23 cellular contexts compared by ENCODE assay signal in genomic region chr5:179288101-179288808, GRCh38. TPM values are rescaled to one million over a fixed set of nuclear protein-coding genes. Genes with fewer than 3 reads are reported as not detected.
A peak's percentile ranks its signal among the peaks of the same experiment; 100 is the strongest.
DNase-seq lines count a peak whose midpoint lies in the region; ATAC-seq and TF ChIP-seq lines count a peak whose summit lies in the region.
"Had no signal": no experiment of that assay in that cellular context is flagged by ENCODE, and none has a peak within 500 bp of the region (broad histone marks: within the 10 kb centered on the region; RNA-seq: fewer than 3 reads in every experiment).

No MANE protein-coding gene starts in this region.

- H3K27me3 ChIP-seq in SK-N-SH (ENCODE audit: insufficient read depth) = no peaks in the 10 kb centered on the region
- H3K27me3 ChIP-seq in heart right ventricle = no peaks in the 10 kb centered on the region
- no peaks in the 10 kb centered on the region for H3K27me3 ChIP-seq in psoas muscle (ENCODE audit: insufficient read depth in 3 of 3, low read length in 2 of 3)
- no peaks in the 10 kb centered on the region for H3K27me3 ChIP-seq in upper lobe of right lung
- H3K27me3 ChIP-seq: ovary had no signal

- peak in 1 of 2 experiments; percentile 89; a peak in 2 of 4 replicates for TF ChIP-seq EP300 in SK-N-SH (IDR thresholded peaks at IDR 0.05; ENCODE audit: borderline replicate concordance in 1 of 2, low read depth in 1 of 2, low read length in 1 of 2)

- H4K20me1 ChIP-seq in SK-N-SH (ENCODE audit: insufficient read depth) = no peaks in the 10 kb centered on the region

- H3K27ac ChIP-seq in SK-N-SH (ENCODE audit: low read depth in 2 of 2, low read length in 1 of 2) (peak overlapping the region in 1 of 2 experiments; percentile 97; a peak in 2 of 4 replicates), heart right ventricle (peak overlapping the region in 8 of 10 donors; percentile 9 to 78 (median 42)), psoas muscle (peak overlapping the region; percentile 56), upper lobe of right lung (no peak overlapping the region)
- H3K27ac ChIP-seq: GM23248, ovary had no signal

- H3K9me2 ChIP-seq in SK-N-SH = no peaks in the 10 kb centered on the region

- peak; percentile 89 for DNase-seq in SK-N-SH
- no peak for DNase-seq in heart right ventricle
- peak in 1 of 2 donors; percentile 28 for DNase-seq in psoas muscle
- DNase-seq in upper lobe of right lung = peak; percentile 46
- no peak for DNase-seq in iPS-NIHi11 (ENCODE audit: low spot score)
- no peak for DNase-seq in NCI-H2107 (lab: John Stamatoyannopoulos, UW)
- no peak for DNase-seq in NCI-H446 treated with DMSO at 0.1 percent for 48 hours (lab: John Stamatoyannopoulos, UW)
- DNase-seq: activated CD4-positive, alpha-beta T cell treated with anti-CD3 and anti-CD28 coated beads, Interleukin-2, amount 50 U/mL, for 1 hour; activated naive CD4-positive, alpha-beta T cell; activated T-cell treated with anti-CD3 and anti-CD28 coated beads for 4 hours; amygdala; EL; GM23248; immature natural killer cell; mammary epithelial cell; naive thymus-derived CD4-positive, alpha-beta T cell; NCI-H1436; NCI-H2171 treated with DMSO at 0.1 percent for 48 hours; NCI-H774; OCI-M1; SIG-M5; stimulated activated CD8-positive, alpha-beta memory T cell treated with anti-CD3 and anti-CD28 coated beads, Interleukin-4, amount 100 ng/mL, for 48 hours had no signal

- H3K9me3 ChIP-seq in SK-N-SH (peaks cover 2% of the 10 kb centered on the region; the same call in 1 of the 2 replicates), heart right ventricle (no peaks in the 10 kb centered on the region), psoas muscle (no peaks in the 10 kb centered on the region), upper lobe of right lung (no peaks in the 10 kb centered on the region)
- H3K9me3 ChIP-seq: ovary had no signal

- no peak for TF ChIP-seq CTCF in SK-N-SH (IDR thresholded peaks at IDR 0.05)
- TF ChIP-seq CTCF in heart right ventricle (IDR thresholded peaks at IDR 0.05) = no peak
- TF ChIP-seq CTCF in psoas muscle (IDR thresholded peaks at IDR 0.05) = no peak
- TF ChIP-seq CTCF in upper lobe of right lung (IDR thresholded peaks at IDR 0.05) = no peak

- no peaks in the 10 kb centered on the region for H3F3A ChIP-seq in SK-N-SH (replicated peaks; ENCODE audit: insufficient read depth)

- intact Hi-C loops in heart right ventricle (cut with DNase I) (no loop called here), psoas muscle (cut with DNase I) (no loop called here), upper lobe of right lung (cut with DNase I) (no loop called here)

- H2AFZ ChIP-seq in SK-N-SH (ENCODE audit: low read depth) = no peak overlapping the region
- H2AFZ ChIP-seq: GM23248 had no signal

- H3K4me3 ChIP-seq in SK-N-SH (ENCODE audit: low read depth in 2 of 2, low read length in 1 of 2) (peak overlapping the region in 1 of 2 experiments; percentile 1; a peak in 1 of 4 replicates), heart right ventricle (no peak overlapping the region), psoas muscle (no peak overlapping the region), upper lobe of right lung (no peak overlapping the region)
- H3K4me3 ChIP-seq: GM23248, ovary had no signal

- no peak overlapping the region for H3K4me2 ChIP-seq in SK-N-SH

- no peak overlapping the region for H3K9ac ChIP-seq in SK-N-SH
- H3K9ac ChIP-seq: GM23248 had no signal

- POLR2A ChIA-PET in SK-N-SH (lab: Yijun Ruan, JAX) = interaction anchor here (0.8 to 1.8 kb wide), 2 partner anchors 23 to 43 kb away, joined by 3 to 6 read pairs; no protein-coding TSS in a partner anchor

- TF ChIP-seq RAD21 in SK-N-SH (IDR thresholded peaks at IDR 0.05; ENCODE audit: low read length) = peak; percentile 31

- H3K36me3 ChIP-seq in SK-N-SH (replicated peaks in 1 of 2; ENCODE audit: control insufficient read depth in 1 of 2, insufficient read depth in 2 of 2, low read length in 1 of 2) (no peaks in the 10 kb centered on the region), heart right ventricle (no peaks in the 10 kb centered on the region), psoas muscle (ENCODE audit: insufficient read depth in 1 of 2, low read depth in 1 of 2) (no peaks in the 10 kb centered on the region), upper lobe of right lung (no peaks in the 10 kb centered on the region)
- H3K36me3 ChIP-seq: ovary had no signal

- no peaks in the 10 kb centered on the region for H3K79me2 ChIP-seq in SK-N-SH (ENCODE audit: insufficient read depth)

- ATAC-seq in heart right ventricle = peak in 7 of 8 donors; percentile 3 to 80 (median 34)
- peak; percentile 56 to 76 (median 64) for ATAC-seq in psoas muscle
- no peak for ATAC-seq in upper lobe of right lung
- ATAC-seq: naive thymus-derived CD4-positive, alpha-beta T cell had no signal

- H3K4me1 ChIP-seq in SK-N-SH (ENCODE audit: control insufficient read depth in 1 of 2, insufficient read depth in 2 of 2, low read depth in 1 of 2, low read length in 1 of 2) (peaks cover 0 to 87% of the 10 kb centered on the region in 2 experiments; a peak in 2 of 4 replicates), heart right ventricle (peaks cover 0 to 43% (median 25%) of the 10 kb centered on the region in 9 donors), psoas muscle (peaks cover 36% of the 10 kb centered on the region), upper lobe of right lung (peaks cover 7% of the 10 kb centered on the region)

- CTCF ChIA-PET in SK-N-SH (lab: Yijun Ruan, JAX) = interaction anchor here (1.1 to 1.8 kb wide), 5 partner anchors 27 to 205 kb away, joined by 3 to 5 read pairs (median 4); no protein-coding TSS in a partner anchor

- WGBS in SK-N-SH (ENCODE audit: low lambda C conversion rate) = 40% methylated on average over 11 of the region's 21 CpGs
- 82 to 87% methylated on average over 21 of the region's 21 CpGs for WGBS in heart right ventricle, 2 donors
- WGBS in psoas muscle, 3 donors = 40 to 50% (median 41%) methylated on average over 21 of the region's 21 CpGs

TF ChIP-seq in SK-N-SH, 30 proteins besides CTCF, POLR2A, EP300 and RAD21 (continues in another document):
- TF ChIP-seq FOXJ3 (CRISPR knock-in tag; IDR thresholded peaks at IDR 0.05) (peak; percentile 54; the same call in 1 of the 2 replicates), FOSL2 (IDR thresholded peaks at IDR 0.05; ENCODE audit: borderline replicate concordance, low read depth) (no peak), TEAD4 (IDR thresholded peaks at IDR 0.05; ENCODE audit: borderline replicate concordance, insufficient read depth) (no peak), USF2 (IDR thresholded peaks at IDR 0.05; ENCODE audit: borderline replicate concordance, low read depth, low read length) (no peak), RFX5 (IDR thresholded peaks at IDR 0.05; ENCODE audit: low read length) (no peak), REST (IDR thresholded peaks at IDR 0.05; ENCODE audit: low read depth, low read length) (no peak), ELF1 (IDR thresholded peaks at IDR 0.05) (no peak), NRF1 (IDR thresholded peaks at IDR 0.05; ENCODE audit: low read depth, low read length) (no peak), GATA2 (CRISPR knock-in tag; IDR thresholded peaks at IDR 0.05) (peak; percentile 59), RXRA (IDR thresholded peaks at IDR 0.05; ENCODE audit: borderline replicate concordance, low read depth) (no peak), NFIC (IDR thresholded peaks at IDR 0.05; ENCODE audit: borderline replicate concordance) (no peak)

RNA-seq across cellular contexts. Expression of gene ADAMTS2, which starts 57.0 kb away (rescaled TPM):
- polyA plus RNA-seq in SK-N-SH (2012; rRNA removed) (0.12 and 0.57 TPM in 2 replicates), heart right ventricle (1 to 10 TPM; 5.0 to 7.3 TPM), psoas muscle (1 to 10 TPM in 1 of 3 donors, under 1 TPM in 2; 0.83 to 2.0 (median 0.97) TPM)
- polyA plus RNA-seq in SK-N-SH (2012; cell fraction: cytosol; rRNA removed) = 0.21 and 0.67 TPM in 2 replicates
- 0.44 and 1.1 TPM in 2 replicates for polyA plus RNA-seq in SK-N-SH (2012; cell fraction: nucleus; rRNA removed)
- total RNA-seq in heart right ventricle (10 to 100 TPM in 1 of 10 donors, 1 to 10 TPM in 9; 1.7 to 13.5 (median 3.0) TPM), psoas muscle (1 to 10 TPM; 1.9 to 3.7 (median 2.5) TPM), upper lobe of right lung (16.4 TPM)
- total RNA-seq: naive thymus-derived CD4-positive, alpha-beta T cell had no signal
- polyA plus RNA-seq: naive thymus-derived CD4-positive, alpha-beta T cell had no signal

Comparison
In these comparisons a context has a peak if more than half of its experiments do, and no peak if none do; other contexts are left out.
1. DNase-seq: peak in SK-N-SH (single experiment) and upper lobe of right lung (single experiment); none in heart right ventricle (0 of 2), iPS-NIHi11 (single experiment), NCI-H2107 (single experiment) and NCI-H446 treated with DMSO at 0.1 percent for 48 hours (single experiment).